8 cellular contexts compared by ENCODE assay signal in the genomic region with DNA sequence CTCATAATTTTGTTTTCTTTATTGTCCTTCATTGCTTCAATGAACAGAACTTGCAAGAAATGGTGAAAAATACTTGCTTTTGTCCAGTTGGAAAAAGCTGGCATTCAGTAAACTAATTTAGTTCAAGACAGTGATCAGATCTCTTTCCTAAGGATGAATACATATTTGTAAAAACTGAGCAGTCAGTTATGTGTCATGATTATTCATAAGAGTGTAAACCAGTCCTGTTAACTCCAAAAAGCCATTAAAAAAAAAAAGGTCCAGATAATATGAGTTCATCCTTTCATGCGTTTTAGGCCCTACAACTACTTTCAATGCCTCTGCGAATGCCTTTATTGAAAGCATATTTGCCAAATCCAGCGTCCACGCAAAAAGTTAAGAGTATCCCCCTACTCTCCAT. TPM values are rescaled to one million over a fixed set of nuclear protein-coding genes. Genes with fewer than 3 reads are reported as not detected.
DNase-seq lines count a peak whose midpoint lies in the region; ATAC-seq lines count a peak whose summit lies in the region.

No MANE protein-coding gene starts in this region.

- peak overlapping the region; percentile 99 for H3K4me3 Mint-ChIP-seq in activated CD4-positive, alpha-beta T cell treated with anti-CD3 and anti-CD28 coated beads, Interleukin-2, amount 10 ng/mL, durations not matched to agents 24 days and 14 days
- peak overlapping the region; percentile 95 for H3K4me3 Mint-ChIP-seq in activated CD4-positive, alpha-beta memory T cell treated with anti-CD3 and anti-CD28 coated beads for 36 hours

- intact Hi-C loops in activated CD4-positive, alpha-beta T cell treated with anti-CD3 and anti-CD28 coated beads, Interleukin-2, amount 10 ng/mL, durations not matched to agents 24 days and 14 days (cut with micrococcal nuclease): loop anchor here (2.0 kb wide), 1 partner anchor 22 kb away; no protein-coding TSS in a partner anchor
- intact Hi-C loops in activated CD4-positive, alpha-beta memory T cell treated with anti-CD3 and anti-CD28 coated beads for 36 hours (cut with micrococcal nuclease): loop anchor here (5.0 kb wide), 1 partner anchor 1035 kb away; a partner anchor contains a TSS

- H3K9ac ChIP-seq in subcutaneous abdominal adipose tissue (ENCODE audit: low read length in 5 of 5): peak overlapping the region; percentile 69 to 98 (median 92)

- no peaks in the 10 kb centered on the region for H3K9me3 ChIP-seq in subcutaneous abdominal adipose tissue (ENCODE audit: control insufficient read depth in 5 of 5, low read length in 5 of 5)

- peaks cover 24% of the 10 kb centered on the region for H3K36me3 Mint-ChIP-seq in activated CD4-positive, alpha-beta T cell treated with anti-CD3 and anti-CD28 coated beads, Interleukin-2, amount 10 ng/mL, durations not matched to agents 24 days and 14 days (ENCODE audit: low read depth)
- peaks cover 18% of the 10 kb centered on the region for H3K36me3 Mint-ChIP-seq in activated CD4-positive, alpha-beta memory T cell treated with anti-CD3 and anti-CD28 coated beads for 36 hours

- peak overlapping the region; percentile 81 for H3K4me3 ChIP-seq in iPS-11a (ENCODE audit: low read depth, low read length)
- H3K4me3 ChIP-seq in subcutaneous abdominal adipose tissue (ENCODE audit: low read depth in 1 of 5, low read length in 5 of 5): peak overlapping the region; percentile 79 to 94 (median 94)

- no peak for DNase-seq in activated CD4-positive, alpha-beta T cell treated with anti-CD3 and anti-CD28 coated beads, Interleukin-2, amount 10 ng/mL, durations not matched to agents 24 days and 14 days
- no peak for DNase-seq in activated CD4-positive, alpha-beta T cell treated with anti-CD3 and anti-CD28 coated beads, Interleukin-2, amount 50 U/mL, for 1 hour
- DNase-seq in activated CD4-positive, alpha-beta memory T cell treated with anti-CD3 and anti-CD28 coated beads for 36 hours: no peak
- DNase-seq in NCI-H2107 treated with DMSO at 0.1 percent for 48 hours (lab: John Stamatoyannopoulos, UW; ENCODE audit: unreplicated experiment) (no peak), caudate nucleus (lab: John Stamatoyannopoulos, UW) (no peak)

- peaks cover 0 to 35% (median 23%) of the 10 kb centered on the region in 5 donors for H3K4me1 ChIP-seq in subcutaneous abdominal adipose tissue (ENCODE audit: control insufficient read depth in 5 of 5, insufficient read depth in 5 of 5, low read length in 5 of 5)

- peak overlapping the region; percentile 97 for H3K27ac Mint-ChIP-seq in activated CD4-positive, alpha-beta T cell treated with anti-CD3 and anti-CD28 coated beads, Interleukin-2, amount 10 ng/mL, durations not matched to agents 24 days and 14 days
- peak overlapping the region; percentile 79 for H3K27ac Mint-ChIP-seq in activated CD4-positive, alpha-beta memory T cell treated with anti-CD3 and anti-CD28 coated beads for 36 hours

- H3K36me3 ChIP-seq in subcutaneous abdominal adipose tissue (ENCODE audit: control insufficient read depth in 5 of 5, insufficient read depth in 5 of 5, low read length in 5 of 5): peaks cover 4 to 18% (median 14%) of the 10 kb centered on the region in 5 donors

- H3K9me3 Mint-ChIP-seq in activated CD4-positive, alpha-beta T cell treated with anti-CD3 and anti-CD28 coated beads, Interleukin-2, amount 10 ng/mL, durations not matched to agents 24 days and 14 days: no peaks in the 10 kb centered on the region
- no peaks in the 10 kb centered on the region for H3K9me3 Mint-ChIP-seq in activated CD4-positive, alpha-beta memory T cell treated with anti-CD3 and anti-CD28 coated beads for 36 hours

- CTCF ChIA-PET in activated CD4-positive, alpha-beta memory T cell treated with anti-CD3 and anti-CD28 coated beads for 36 hours (lab: Charles Lee): interaction anchor here (1.0 kb wide), 1 partner anchor 22 kb away, joined by 3 read pairs; no protein-coding TSS in a partner anchor

- H3K27me3 ChIP-seq in subcutaneous abdominal adipose tissue (ENCODE audit: control insufficient read depth in 5 of 5, insufficient read depth in 4 of 5, low read length in 5 of 5): no peaks in the 10 kb centered on the region

- H3K27ac ChIP-seq in subcutaneous abdominal adipose tissue (ENCODE audit: low read depth, low read length) (peak overlapping the region; percentile 91), caudate nucleus (ENCODE audit: low read depth, low read length) (no peak overlapping the region)

- ATAC-seq in GM18867 (IDR thresholded peaks at IDR 0.05; ENCODE audit: unreplicated experiment): no peak

- POLR2A ChIA-PET in activated CD4-positive, alpha-beta memory T cell treated with anti-CD3 and anti-CD28 coated beads for 36 hours (lab: Charles Lee): interaction anchor here (1.1 kb wide), 1 partner anchor 127 kb away, joined by 4 read pairs; a partner anchor contains a TSS

- H3K27me3 Mint-ChIP-seq in activated CD4-positive, alpha-beta T cell treated with anti-CD3 and anti-CD28 coated beads, Interleukin-2, amount 10 ng/mL, durations not matched to agents 24 days and 14 days: peaks cover 3% of the 10 kb centered on the region
- H3K27me3 Mint-ChIP-seq in activated CD4-positive, alpha-beta memory T cell treated with anti-CD3 and anti-CD28 coated beads for 36 hours: no peaks in the 10 kb centered on the region

- H3K4me1 Mint-ChIP-seq in activated CD4-positive, alpha-beta T cell treated with anti-CD3 and anti-CD28 coated beads, Interleukin-2, amount 10 ng/mL, durations not matched to agents 24 days and 14 days: peaks cover 26% of the 10 kb centered on the region
- H3K4me1 Mint-ChIP-seq in activated CD4-positive, alpha-beta memory T cell treated with anti-CD3 and anti-CD28 coated beads for 36 hours (ENCODE audit: low read depth): peaks cover 44% of the 10 kb centered on the region

RNA-seq across cellular contexts. Expression of a gene that starts 0.6 kb away (rescaled TPM):
- total RNA-seq in activated CD4-positive, alpha-beta T cell treated with anti-CD3 and anti-CD28 coated beads, Interleukin-2, amount 10 ng/mL, durations not matched to agents 24 days and 14 days: 19.7 and 24.7 TPM in 2 replicates
- 10 to 100 TPM; 20.7 to 24.6 TPM for total RNA-seq in activated CD4-positive, alpha-beta memory T cell treated with anti-CD3 and anti-CD28 coated beads for 36 hours

RNA-seq across cellular contexts. Expression of a gene that starts 0.7 kb away (rescaled TPM):
- 1.1 and 1.4 TPM in 2 replicates for total RNA-seq in activated CD4-positive, alpha-beta T cell treated with anti-CD3 and anti-CD28 coated beads, Interleukin-2, amount 10 ng/mL, durations not matched to agents 24 days and 14 days
- 1 to 10 TPM; 2.6 TPM for total RNA-seq in activated CD4-positive, alpha-beta memory T cell treated with anti-CD3 and anti-CD28 coated beads for 36 hours
